1 cellular context compared by ENCODE assay signal in genomic region chr19:45446944-45447343, GRCh38.
TF ChIP-seq lines count a peak whose summit lies in the region.

No MANE protein-coding gene starts in this region.

TF ChIP-seq in HepG2, 621 proteins besides CTCF, POLR2A, EP300 and RAD21:
- TF ChIP-seq GZF1 (CRISPR knock-in tag; IDR thresholded peaks at IDR 0.05) (no peak), SMAD9 (CRISPR knock-in tag; IDR thresholded peaks at IDR 0.05) (no peak), ZNF543 (CRISPR knock-in tag; IDR thresholded peaks at IDR 0.05) (no peak), NFYB (CRISPR knock-in tag; IDR thresholded peaks at IDR 0.05) (no peak), ZFP91 (CRISPR knock-in tag; IDR thresholded peaks at IDR 0.05; ENCODE audit: borderline replicate concordance) (no peak), GPBP1L1 (CRISPR knock-in tag; IDR thresholded peaks at IDR 0.05) (no peak), ZNF160 (CRISPR knock-in tag; IDR thresholded peaks at IDR 0.05) (no peak), SALL2 (CRISPR knock-in tag; IDR thresholded peaks at IDR 0.05) (no peak), ZNF224 (CRISPR knock-in tag; IDR thresholded peaks at IDR 0.05) (no peak), KLF9 (CRISPR knock-in tag; IDR thresholded peaks at IDR 0.05; ENCODE audit: low read depth) (no peak), CBX1 (IDR thresholded peaks at IDR 0.05; ENCODE audit: low read depth) (no peak), CERS6 (CRISPR knock-in tag; IDR thresholded peaks at IDR 0.05) (no peak), NR3C1 (CRISPR knock-in tag; IDR thresholded peaks at IDR 0.05) (no peak), KLF12 (CRISPR knock-in tag; IDR thresholded peaks at IDR 0.05; ENCODE audit: borderline replicate concordance) (no peak), FOXJ3 (CRISPR knock-in tag; IDR thresholded peaks at IDR 0.05; ENCODE audit: borderline replicate concordance) (no peak)
- TF ChIP-seq, protein P1, sequence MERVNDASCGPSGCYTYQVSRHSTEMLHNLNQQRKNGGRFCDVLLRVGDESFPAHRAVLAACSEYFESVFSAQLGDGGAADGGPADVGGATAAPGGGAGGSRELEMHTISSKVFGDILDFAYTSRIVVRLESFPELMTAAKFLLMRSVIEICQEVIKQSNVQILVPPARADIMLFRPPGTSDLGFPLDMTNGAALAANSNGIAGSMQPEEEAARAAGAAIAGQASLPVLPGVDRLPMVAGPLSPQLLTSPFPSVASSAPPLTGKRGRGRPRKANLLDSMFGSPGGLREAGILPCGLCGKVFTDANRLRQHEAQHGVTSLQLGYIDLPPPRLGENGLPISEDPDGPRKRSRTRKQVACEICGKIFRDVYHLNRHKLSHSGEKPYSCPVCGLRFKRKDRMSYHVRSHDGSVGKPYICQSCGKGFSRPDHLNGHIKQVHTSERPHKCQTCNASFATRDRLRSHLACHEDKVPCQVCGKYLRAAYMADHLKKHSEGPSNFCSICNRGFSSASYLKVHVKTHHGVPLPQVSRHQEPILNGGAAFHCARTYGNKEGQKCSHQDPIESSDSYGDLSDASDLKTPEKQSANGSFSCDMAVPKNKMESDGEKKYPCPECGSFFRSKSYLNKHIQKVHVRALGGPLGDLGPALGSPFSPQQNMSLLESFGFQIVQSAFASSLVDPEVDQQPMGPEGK (CRISPR knock-in tag; IDR thresholded peaks at IDR 0.05): no peak
- TF ChIP-seq, protein P2, sequence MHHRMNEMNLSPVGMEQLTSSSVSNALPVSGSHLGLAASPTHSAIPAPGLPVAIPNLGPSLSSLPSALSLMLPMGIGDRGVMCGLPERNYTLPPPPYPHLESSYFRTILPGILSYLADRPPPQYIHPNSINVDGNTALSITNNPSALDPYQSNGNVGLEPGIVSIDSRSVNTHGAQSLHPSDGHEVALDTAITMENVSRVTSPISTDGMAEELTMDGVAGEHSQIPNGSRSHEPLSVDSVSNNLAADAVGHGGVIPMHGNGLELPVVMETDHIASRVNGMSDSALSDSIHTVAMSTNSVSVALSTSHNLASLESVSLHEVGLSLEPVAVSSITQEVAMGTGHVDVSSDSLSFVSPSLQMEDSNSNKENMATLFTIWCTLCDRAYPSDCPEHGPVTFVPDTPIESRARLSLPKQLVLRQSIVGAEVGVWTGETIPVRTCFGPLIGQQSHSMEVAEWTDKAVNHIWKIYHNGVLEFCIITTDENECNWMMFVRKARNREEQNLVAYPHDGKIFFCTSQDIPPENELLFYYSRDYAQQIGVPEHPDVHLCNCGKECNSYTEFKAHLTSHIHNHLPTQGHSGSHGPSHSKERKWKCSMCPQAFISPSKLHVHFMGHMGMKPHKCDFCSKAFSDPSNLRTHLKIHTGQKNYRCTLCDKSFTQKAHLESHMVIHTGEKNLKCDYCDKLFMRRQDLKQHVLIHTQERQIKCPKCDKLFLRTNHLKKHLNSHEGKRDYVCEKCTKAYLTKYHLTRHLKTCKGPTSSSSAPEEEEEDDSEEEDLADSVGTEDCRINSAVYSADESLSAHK (CRISPR knock-in tag; IDR thresholded peaks at IDR 0.05; ENCODE audit: borderline replicate concordance): no peak
